13 cellular contexts compared by ENCODE assay signal in genomic region chr10:81564143-81564542, GRCh38.
"Had no signal": no experiment of that assay in that cellular context is flagged by ENCODE, and none has a peak within 500 bp of the region (broad histone marks: within the 10 kb centered on the region; RNA-seq: fewer than 3 reads in every experiment).

No MANE protein-coding gene starts in this region.

- H3K27ac Mint-ChIP-seq: activated CD4-positive, alpha-beta memory T cell treated with anti-CD3 and anti-CD28 coated beads for 36 hours; activated T-helper 1 cell treated with anti-CD3 and anti-CD28 coated beads, Interleukin-12 subunit alpha, Interleukin-12 subunit beta, Interleukin-2, Interleukin-4 antibody, amounts not matched to agents 30 ng/mL and 10 ng/mL and 1 ng/mL, durations not matched to agents 14 hours and 24 hours and 36 hours; immature natural killer cell; naive B cell had no signal

- H3K4me3 Mint-ChIP-seq: activated CD4-positive, alpha-beta memory T cell treated with anti-CD3 and anti-CD28 coated beads for 36 hours; activated T-helper 1 cell treated with anti-CD3 and anti-CD28 coated beads, Interleukin-12 subunit alpha, Interleukin-12 subunit beta, Interleukin-2, Interleukin-4 antibody, amounts not matched to agents 30 ng/mL and 10 ng/mL and 1 ng/mL, durations not matched to agents 14 hours and 24 hours and 36 hours; immature natural killer cell; naive B cell had no signal

- ATAC-seq: left lung, right cardiac atrium had no signal

- DNase-seq: activated CD4-positive, alpha-beta memory T cell treated with anti-CD3 and anti-CD28 coated beads for 36 hours; activated gamma-delta T cell treated with Interleukin-2 at 50 U/mL for 16 hours; cerebellar nuclear complex; glutamatergic neuron; immature natural killer cell; left lung; naive B cell; nucleus accumbens; right cardiac atrium; T-helper 9 cell; testis; trophoblast cell had no signal

- H3K27me3 Mint-ChIP-seq: activated CD4-positive, alpha-beta memory T cell treated with anti-CD3 and anti-CD28 coated beads for 36 hours had no signal

- H3K4me1 Mint-ChIP-seq: immature natural killer cell had no signal

- H3K36me3 Mint-ChIP-seq: activated CD4-positive, alpha-beta memory T cell treated with anti-CD3 and anti-CD28 coated beads for 36 hours; naive B cell had no signal
